ENCODE assay signal across 24 cellular contexts in the genomic region with DNA sequence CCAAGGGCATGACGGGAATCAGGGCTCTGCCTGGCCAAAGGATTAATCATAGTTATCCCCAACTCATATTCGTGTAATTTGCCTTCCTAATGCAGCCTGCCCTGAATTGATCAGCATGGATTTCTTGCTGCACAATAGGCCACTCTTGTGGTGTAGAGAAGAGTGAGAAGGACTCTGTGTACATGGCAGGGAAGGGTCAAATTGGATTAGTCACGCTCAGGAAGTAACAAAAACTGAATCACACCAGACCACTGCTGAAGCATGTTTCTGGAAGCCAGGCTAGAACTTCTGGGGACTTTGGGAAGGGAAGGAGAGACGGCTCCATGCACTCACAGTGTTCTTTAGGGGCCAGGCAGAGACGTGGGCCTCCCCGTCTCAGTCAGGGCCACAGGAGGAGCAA.
DNase-seq lines count a peak whose midpoint lies in the region; ATAC-seq, FAIRE-seq and TF ChIP-seq lines count a peak whose summit lies in the region.
"Had no signal": no experiment of that assay in that cellular context is flagged by ENCODE, and none has a peak within 500 bp of the region (broad histone marks: within the 10 kb centered on the region; RNA-seq: fewer than 3 reads in every experiment).

No MANE protein-coding gene starts in this region.

- peaks cover 4 to 9% of the 10 kb centered on the region in 2 donors for H3K9me3 ChIP-seq in breast epithelium
- H3K9me3 ChIP-seq: pancreas had no signal

- no peak for ATAC-seq in HG03354 (IDR thresholded peaks at IDR 0.05; ENCODE audit: poor library complexity, severe bottlenecking, unreplicated experiment)
- ATAC-seq: heart left ventricle; K562; natural killer cell treated with Interleukin-12 subunit alpha and Interleukin-12 subunit beta and Interleukin-15 and Interleukin-18, amount 100 ng/mL, for 72 hours; sciatic nerve; T-cell had no signal

- no peak for TF ChIP-seq POLR2A in breast epithelium (IDR thresholded peaks at IDR 0.05)

- H3K4me3 ChIP-seq in breast epithelium = no peak overlapping the region
- no peak overlapping the region for H3K4me3 ChIP-seq in fibroblast of pulmonary artery (replicated peaks; ENCODE audit: low read depth, low read length)
- H3K4me3 ChIP-seq: coronary artery, heart left ventricle, K562, pancreas had no signal

- H3K27me3 ChIP-seq in breast epithelium = no peaks in the 10 kb centered on the region
- H3K27me3 ChIP-seq: pancreas had no signal

- no peaks in the 10 kb centered on the region for H3K4me1 ChIP-seq in breast epithelium
- H3K4me1 ChIP-seq: heart left ventricle had no signal

- no peaks in the 10 kb centered on the region for H3K36me3 ChIP-seq in breast epithelium
- H3K36me3 ChIP-seq: heart left ventricle, pancreas had no signal

- no TSS peak for BruUV-seq in MCF 10A (replicated peaks; lab: Mats Ljungman, UMichigan)

- H3K4me1 Mint-ChIP-seq in MCF 10A (ENCODE audit: insufficient read depth, unreplicated experiment) = peaks cover 18% of the 10 kb centered on the region
- H3K4me1 Mint-ChIP-seq: activated CD4-positive, alpha-beta T cell treated with anti-CD3 and anti-CD28 coated beads, Interleukin-2, amount 10 ng/mL, durations not matched to agents 24 days and 14 days; B cell; T-cell had no signal

- no peaks in the 10 kb centered on the region for H3K27me3 Mint-ChIP-seq in MCF 10A (ENCODE audit: insufficient read depth, unreplicated experiment)
- H3K27me3 Mint-ChIP-seq: activated CD4-positive, alpha-beta T cell treated with anti-CD3 and anti-CD28 coated beads, Interleukin-2, amount 10 ng/mL, durations not matched to agents 24 days and 14 days had no signal

- DNase-seq in MCF 10A (ENCODE audit: unreplicated experiment) (peak; percentile 55), breast epithelium (ENCODE audit: low spot score in 2 of 2) (no peak), RWPE1 (ENCODE audit: low spot score) (peak; percentile 54), fibroblast of pulmonary artery (ENCODE audit: low read depth) (peak; percentile 2), urothelium cell line (ENCODE audit: low spot score) (peak; percentile 10), COLO668 (lab: John Stamatoyannopoulos, UW; ENCODE audit: unreplicated experiment) (no peak), D721Med (ENCODE audit: insufficient read length, low spot score) (no peak)
- DNase-seq: activated CD4-positive, alpha-beta T cell treated with anti-CD3 and anti-CD28 coated beads, Interleukin-2, amount 10 ng/mL, durations not matched to agents 24 days and 14 days; Caco-2; GOT3; heart left ventricle; NCI-H2029; pancreas; SIG-M5; T-cell had no signal

- FAIRE-seq in urothelium cell line (lab: Jason Lieb, UNC) (no peak), D721Med (lab: Jason Lieb, UNC) (no peak)
- FAIRE-seq: K562, pancreas had no signal

- CTCF ChIA-PET in MCF 10A (lab: Yijun Ruan, JAX) = interaction anchor here (0.6 to 4.8 kb wide), 39 partner anchors 8 to 1121 kb away, joined by 3 to 51 read pairs (median 4); no protein-coding TSS in a partner anchor
- CTCF ChIA-PET in RWPE1 (lab: Yijun Ruan, JAX) = interaction anchor here (0.6 to 4.9 kb wide), 6 partner anchors 45 to 340 kb away, joined by 3 to 44 read pairs (median 7); no protein-coding TSS in a partner anchor

- intact Hi-C loops in MCF 10A (cut with micrococcal nuclease) = loop anchor here (2.0 kb wide), 2 partner anchors 226 to 236 kb away; partner anchors contain the start of gene BUB3
- intact Hi-C loops in breast epithelium (cut with DNase I; ENCODE audit: low total_unique reads) = no loop called here

- H3K36me3 Mint-ChIP-seq in MCF 10A (ENCODE audit: insufficient read depth, unreplicated experiment) = no peaks in the 10 kb centered on the region
- H3K36me3 Mint-ChIP-seq: brain, T-cell, type B pancreatic cell had no signal

- no peak for TF ChIP-seq CTCF in MCF 10A (IDR thresholded peaks at IDR 0.05; ENCODE audit: unreplicated experiment)
- TF ChIP-seq CTCF in breast epithelium (IDR thresholded peaks at IDR 0.05) = no peak
- no peak for TF ChIP-seq CTCF in RWPE1 (conservative IDR thresholded peaks at IDR 0.05; ENCODE audit: low read depth)
- no peak for TF ChIP-seq CTCF in fibroblast of pulmonary artery (IDR thresholded peaks at IDR 0.05; ENCODE audit: low read length, missing control alignments)
- TF ChIP-seq CTCF in D721Med (IDR thresholded peaks at IDR 0.05; ENCODE audit: insufficient read depth, missing control alignments) = no peak

- no peak overlapping the region for H3K27ac ChIP-seq in breast epithelium
- no peak overlapping the region for H3K27ac ChIP-seq in RWPE1
- H3K27ac ChIP-seq: coronary artery, heart left ventricle, pancreas had no signal

- H3K4me3 Mint-ChIP-seq in MCF 10A (ENCODE audit: unreplicated experiment) = no peak overlapping the region
- H3K4me3 Mint-ChIP-seq: activated CD4-positive, alpha-beta T cell treated with anti-CD3 and anti-CD28 coated beads, Interleukin-2, amount 10 ng/mL, durations not matched to agents 24 days and 14 days; B cell; natural killer cell treated with Interleukin-12 subunit alpha and Interleukin-12 subunit beta and Interleukin-15 and Interleukin-18, amount 100 ng/mL, for 72 hours; T-cell; type B pancreatic cell had no signal

- no peaks in the 10 kb centered on the region for H3K9me3 Mint-ChIP-seq in MCF 10A (ENCODE audit: unreplicated experiment)

- POLR2A ChIA-PET in MCF 10A (lab: Yijun Ruan, JAX) (interaction anchor here (0.8 to 1.8 kb wide), 6 partner anchors 226 to 340 kb away, joined by 3 to 10 read pairs (median 4); partner anchors contain the start of gene BUB3), RWPE1 (lab: Yijun Ruan, JAX; ENCODE audit: low non-redundant PET) (no interaction called here)

- no peak overlapping the region for H3K27ac Mint-ChIP-seq in MCF 10A (ENCODE audit: low read depth, unreplicated experiment)
- H3K27ac Mint-ChIP-seq: activated CD4-positive, alpha-beta T cell treated with anti-CD3 and anti-CD28 coated beads, Interleukin-2, amount 10 ng/mL, durations not matched to agents 24 days and 14 days; activated T-helper 2 cell treated with anti-CD3 and anti-CD28 coated beads, Interferon-gamma antibody, Interleukin-2, Interleukin-4, amounts not matched to agents 10 μg/mL and 5 μg/mL and 100 μg/mL, durations not matched to agents 14 hours and 24 hours and 36 hours; B cell; natural killer cell treated with Interleukin-12 subunit alpha and Interleukin-12 subunit beta and Interleukin-15 and Interleukin-18, amount 100 ng/mL, for 72 hours; T-cell; type B pancreatic cell had no signal

Comparison
In these comparisons a context has a peak if more than half of its experiments do, and no peak if none do; other contexts are left out.
1. DNase-seq: peak in MCF 10A (single experiment), RWPE1 (single experiment), fibroblast of pulmonary artery (single experiment) and urothelium cell line (single experiment); none in breast epithelium (0 of 2), COLO668 (single experiment) and D721Med (single experiment).